Comparison of ENCODE assay signal across 12 cellular contexts in genomic region chr11:12186683-12187082, GRCh38.
DNase-seq lines count a peak whose midpoint lies in the region; ATAC-seq and TF ChIP-seq lines count a peak whose summit lies in the region.
"Had no signal": no experiment of that assay in that cellular context is flagged by ENCODE, and none has a peak within 500 bp of the region (broad histone marks: within the 10 kb centered on the region; RNA-seq: fewer than 3 reads in every experiment).

No MANE protein-coding gene starts in this region.

- no peaks in the 10 kb centered on the region for H3K9me3 Mint-ChIP-seq in activated CD8-positive, alpha-beta T cell treated with anti-CD3 and anti-CD28 coated beads, Interleukin-2, amount 10 ng/mL, durations not matched to agents 7 days and 5 days (ENCODE audit: insufficient read depth)
- H3K9me3 Mint-ChIP-seq in activated CD8-positive, alpha-beta T cell treated with anti-CD3 and anti-CD28 coated beads for 36 hours: no peaks in the 10 kb centered on the region
- H3K9me3 Mint-ChIP-seq: nephron progenitor cell had no signal

- H3K36me3 ChIP-seq in esophagus muscularis mucosa: peaks cover 0 to 8% (median 2%) of the 10 kb centered on the region in 4 donors
- peaks cover 0 to 16% (median 12%) of the 10 kb centered on the region in 4 donors for H3K36me3 ChIP-seq in stomach
- H3K36me3 ChIP-seq: BE2C had no signal

- intact Hi-C loops in activated CD8-positive, alpha-beta T cell treated with anti-CD3 and anti-CD28 coated beads for 36 hours (cut with micrococcal nuclease): no loop called here
- intact Hi-C loops in esophagus muscularis mucosa (cut with DNase I) (no loop called here), stomach (cut with DNase I; ENCODE audit: low total_unique reads) (no loop called here)

- WGBS in esophagus muscularis mucosa: 91% methylated on average over 4 of the region's 6 CpGs
- 90 to 92% (median 92%) methylated on average over 5 to 6 of the region's 6 CpGs for WGBS in stomach, 5 donors

- H3K27ac ChIP-seq in esophagus muscularis mucosa (replicated peaks in 1 of 4) (peak overlapping the region; percentile 33 to 78 (median 66)), stomach (peak overlapping the region in 3 of 5 donors; percentile 40 to 52 (median 45))

- H3K9me3 ChIP-seq in esophagus muscularis mucosa (no peaks in the 10 kb centered on the region), stomach (no peaks in the 10 kb centered on the region)
- H3K9me3 ChIP-seq: BE2C had no signal

- H3K27me3 Mint-ChIP-seq in activated CD8-positive, alpha-beta T cell treated with anti-CD3 and anti-CD28 coated beads, Interleukin-2, amount 10 ng/mL, durations not matched to agents 7 days and 5 days (ENCODE audit: low read depth): no peaks in the 10 kb centered on the region
- no peaks in the 10 kb centered on the region for H3K27me3 Mint-ChIP-seq in activated CD8-positive, alpha-beta T cell treated with anti-CD3 and anti-CD28 coated beads for 36 hours

- TF ChIP-seq CTCF in activated CD8-positive, alpha-beta T cell treated with anti-CD3 and anti-CD28 coated beads for 36 hours (IDR thresholded peaks at IDR 0.05): no peak
- TF ChIP-seq CTCF in esophagus muscularis mucosa (IDR thresholded peaks at IDR 0.05) (no peak), stomach (IDR thresholded peaks at IDR 0.05) (no peak)

- CTCF ChIA-PET in activated CD8-positive, alpha-beta T cell treated with anti-CD3 and anti-CD28 coated beads, Interleukin-2, amount 10 ng/mL, durations not matched to agents 7 days and 5 days (lab: Charles Lee): no interaction called here
- CTCF ChIA-PET in activated CD8-positive, alpha-beta T cell treated with anti-CD3 and anti-CD28 coated beads for 36 hours (lab: Charles Lee): interaction anchor here (1.1 kb wide), 1 partner anchor 30 kb away, joined by 4 read pairs; no protein-coding TSS in a partner anchor

- H3K36me3 Mint-ChIP-seq in activated CD8-positive, alpha-beta T cell treated with anti-CD3 and anti-CD28 coated beads, Interleukin-2, amount 10 ng/mL, durations not matched to agents 7 days and 5 days (ENCODE audit: low read depth): peaks cover 10% of the 10 kb centered on the region
- H3K36me3 Mint-ChIP-seq in activated CD8-positive, alpha-beta T cell treated with anti-CD3 and anti-CD28 coated beads for 36 hours (ENCODE audit: low read depth): peaks cover 9% of the 10 kb centered on the region

- POLR2A ChIA-PET in activated CD8-positive, alpha-beta T cell treated with anti-CD3 and anti-CD28 coated beads, Interleukin-2, amount 10 ng/mL, durations not matched to agents 7 days and 5 days (lab: Charles Lee): no interaction called here
- POLR2A ChIA-PET in activated CD8-positive, alpha-beta T cell treated with anti-CD3 and anti-CD28 coated beads for 36 hours (lab: Charles Lee): interaction anchor here (1.4 to 1.5 kb wide), 2 partner anchors 11 to 100 kb away, joined by 3 to 4 read pairs; no protein-coding TSS in a partner anchor

- peak overlapping the region; percentile 10 for H3K27ac Mint-ChIP-seq in activated CD8-positive, alpha-beta T cell treated with anti-CD3 and anti-CD28 coated beads, Interleukin-2, amount 10 ng/mL, durations not matched to agents 7 days and 5 days
- H3K27ac Mint-ChIP-seq in activated CD8-positive, alpha-beta T cell treated with anti-CD3 and anti-CD28 coated beads for 36 hours: no peak overlapping the region
- H3K27ac Mint-ChIP-seq: nephron progenitor cell had no signal

- TF ChIP-seq POLR2A in esophagus muscularis mucosa (IDR thresholded peaks at IDR 0.05; ENCODE audit: low read depth) (no peak), stomach (IDR thresholded peaks at IDR 0.05) (no peak)

- H3K4me1 ChIP-seq in esophagus muscularis mucosa (peaks cover 39 to 63% (median 52%) of the 10 kb centered on the region in 4 donors), stomach (peaks cover 0 to 41% (median 22%) of the 10 kb centered on the region in 4 donors)
- H3K4me1 ChIP-seq: BE2C had no signal

- no peak for TF ChIP-seq EP300 in esophagus muscularis mucosa (IDR thresholded peaks at IDR 0.05)
- TF ChIP-seq EP300 in stomach (IDR thresholded peaks at IDR 0.05): no peak

- no peak for ATAC-seq in activated CD8-positive, alpha-beta T cell treated with anti-CD3 and anti-CD28 coated beads, Interleukin-2, amount 10 ng/mL, durations not matched to agents 7 days and 5 days
- no peak for ATAC-seq in activated CD8-positive, alpha-beta T cell treated with anti-CD3 and anti-CD28 coated beads for 36 hours
- ATAC-seq in HG03571 (IDR thresholded peaks at IDR 0.05; ENCODE audit: unreplicated experiment): no peak

- H3K27me3 ChIP-seq in esophagus muscularis mucosa: no peaks in the 10 kb centered on the region
- no peaks in the 10 kb centered on the region for H3K27me3 ChIP-seq in stomach
- H3K27me3 ChIP-seq: BE2C had no signal

- H3K4me1 Mint-ChIP-seq in activated CD8-positive, alpha-beta T cell treated with anti-CD3 and anti-CD28 coated beads, Interleukin-2, amount 10 ng/mL, durations not matched to agents 7 days and 5 days (ENCODE audit: low read depth): peaks cover 33% of the 10 kb centered on the region
- peaks cover 38% of the 10 kb centered on the region for H3K4me1 Mint-ChIP-seq in activated CD8-positive, alpha-beta T cell treated with anti-CD3 and anti-CD28 coated beads for 36 hours (ENCODE audit: low read depth)

- DNase-seq in activated CD8-positive, alpha-beta T cell treated with anti-CD3 and anti-CD28 coated beads, Interleukin-2, amount 10 ng/mL, durations not matched to agents 7 days and 5 days: no peak
- DNase-seq in activated CD8-positive, alpha-beta T cell treated with anti-CD3 and anti-CD28 coated beads for 36 hours: no peak
- DNase-seq in NCI-H524 treated with DMSO at 0.1 percent for 48 hours (lab: John Stamatoyannopoulos, UW): peak; percentile 36
- DNase-seq in esophagus muscularis mucosa (ENCODE audit: extremely low spot score): no peak
- no peak for DNase-seq in stomach
- no peak for DNase-seq in NK-92 (lab: John Stamatoyannopoulos, UW; ENCODE audit: unreplicated experiment)
- DNase-seq in midbrain (lab: John Stamatoyannopoulos, UW): no peak
- DNase-seq: activated effector memory CD4-positive, alpha-beta T cell treated with Interleukin-2 at 50 U/mL for 16 hours; BE2C; NCI-H2081 treated with DMSO at 0.1 percent for 48 hours; nephron progenitor cell had no signal

- no peak overlapping the region for H3K4me3 Mint-ChIP-seq in activated CD8-positive, alpha-beta T cell treated with anti-CD3 and anti-CD28 coated beads, Interleukin-2, amount 10 ng/mL, durations not matched to agents 7 days and 5 days
- H3K4me3 Mint-ChIP-seq in activated CD8-positive, alpha-beta T cell treated with anti-CD3 and anti-CD28 coated beads for 36 hours: no peak overlapping the region
- H3K4me3 Mint-ChIP-seq: nephron progenitor cell had no signal

- no peak overlapping the region for H3K4me3 ChIP-seq in esophagus muscularis mucosa
- H3K4me3 ChIP-seq in stomach: no peak overlapping the region
